16 cellular contexts compared by ENCODE assay signal in genomic region chr7:157596471-157596870, GRCh38.
DNase-seq lines count a peak whose midpoint lies in the region; ATAC-seq, FAIRE-seq and TF ChIP-seq lines count a peak whose summit lies in the region.
"Had no signal": no experiment of that assay in that cellular context is flagged by ENCODE, and none has a peak within 500 bp of the region (broad histone marks: within the 10 kb centered on the region; RNA-seq: fewer than 3 reads in every experiment).

No MANE protein-coding gene starts in this region.

- peaks cover 2% of the 10 kb centered on the region for H3K27me3 Mint-ChIP-seq in neural crest cell (ENCODE audit: low read depth)

- ATAC-seq in RWPE2 (ENCODE audit: low read depth) (no peak), GM21529 (IDR thresholded peaks at IDR 0.05; ENCODE audit: unreplicated experiment) (no peak)
- ATAC-seq: CD8-positive, alpha-beta T cell; GM12878 had no signal

- H3K9me3 Mint-ChIP-seq in neural crest cell, result no peaks in the 10 kb centered on the region
- H3K9me3 Mint-ChIP-seq: CD8-positive, alpha-beta T cell had no signal

- FAIRE-seq in D721Med (lab: Jason Lieb, UNC), result no peak
- FAIRE-seq: GM12878 had no signal

- no peak overlapping the region for H3K27ac ChIP-seq in RWPE2 (ENCODE audit: poor library complexity, severe bottlenecking)
- H3K27ac ChIP-seq: 22Rv1, HL-60 had no signal

- H3K4me3 ChIP-seq in RWPE2 (ENCODE audit: severe bottlenecking), result no peak overlapping the region
- H3K4me3 ChIP-seq: GM12878 had no signal

- H3K36me3 Mint-ChIP-seq in neural crest cell (ENCODE audit: low read depth), result peaks cover 23% of the 10 kb centered on the region
- H3K36me3 Mint-ChIP-seq: CD14-positive monocyte; CD8-positive, alpha-beta T cell had no signal

- no peaks in the 10 kb centered on the region for H3K9me3 ChIP-seq in RWPE2 (ENCODE audit: severe bottlenecking)
- H3K9me3 ChIP-seq: Caco-2 had no signal

- H3K4me1 Mint-ChIP-seq in neural crest cell, result peaks cover 17% of the 10 kb centered on the region
- H3K4me1 Mint-ChIP-seq: CD14-positive monocyte had no signal

- TF ChIP-seq CTCF in RWPE2 (IDR thresholded peaks at IDR 0.05; ENCODE audit: poor library complexity, severe bottlenecking), result no peak
- TF ChIP-seq CTCF in neural crest cell (conservative IDR thresholded peaks at IDR 0.05), result no peak
- no peak for TF ChIP-seq CTCF in D721Med (IDR thresholded peaks at IDR 0.05; ENCODE audit: insufficient read depth, missing control alignments)

- no peaks in the 10 kb centered on the region for H3K4me1 ChIP-seq in RWPE2 (ENCODE audit: insufficient read depth, poor library complexity, severe bottlenecking)
- H3K4me1 ChIP-seq: Caco-2 had no signal

- H3K27ac Mint-ChIP-seq in neural crest cell (ENCODE audit: unreplicated experiment), result no peak overlapping the region
- H3K27ac Mint-ChIP-seq: CD14-positive monocyte; CD8-positive, alpha-beta T cell; HFFc6 had no signal

- DNase-seq in NCI-H1417 (lab: John Stamatoyannopoulos, UW) (peak in 2 of 3 experiments; percentile 82 to 89), NCI-H1417 treated with DMSO at 0.1 percent for 48 hours (lab: John Stamatoyannopoulos, UW) (no peak), RWPE2 (ENCODE audit: low spot score) (peak; percentile 30), neural crest cell (ENCODE audit: low read depth, low spot score) (no peak), D721Med (ENCODE audit: insufficient read length, low spot score) (no peak), DMS 273 (lab: John Stamatoyannopoulos, UW; ENCODE audit: unreplicated experiment) (no peak)
- DNase-seq: Caco-2; CD8-positive, alpha-beta T cell; DMS 273 treated with DMSO at 0.1 percent for 48 hours; HCEC 1CT; HFFc6 had no signal

- no peaks in the 10 kb centered on the region for H3K36me3 ChIP-seq in RWPE2 (ENCODE audit: low read depth)

- H3K4me3 Mint-ChIP-seq in neural crest cell, result peak overlapping the region; percentile 41
- H3K4me3 Mint-ChIP-seq: CD14-positive monocyte; CD8-positive, alpha-beta T cell; HFFc6 had no signal

- no peaks in the 10 kb centered on the region for H3K27me3 ChIP-seq in RWPE2 (ENCODE audit: insufficient read depth, poor library complexity, severe bottlenecking)

Comparison
In these comparisons a context has a peak if more than half of its experiments do, and no peak if none do; other contexts are left out.
1. DNase-seq: peak in NCI-H1417 (2 of 3) and RWPE2 (single experiment); none in NCI-H1417 treated with DMSO at 0.1 percent for 48 hours (single experiment), neural crest cell (single experiment), D721Med (single experiment) and DMS 273 (single experiment).